Comparison of ENCODE assay signal across 1 cellular context in genomic region chr5:176625512-176625911, GRCh38.
TF ChIP-seq lines count a peak whose summit lies in the region.

No MANE protein-coding gene starts in this region.

TF ChIP-seq in HEK293, 187 proteins besides CTCF, POLR2A, EP300 and RAD21:
- TF ChIP-seq ZNF18 (tag by site-specific recombination; IDR thresholded peaks at IDR 0.05) = peak; percentile 66; the same call in 1 of the 2 replicates
- peak; percentile 92 for TF ChIP-seq ZNF623 (tag by site-specific recombination; IDR thresholded peaks at IDR 0.05)
- no peak for TF ChIP-seq ZSCAN5A (tag by site-specific recombination; IDR thresholded peaks at IDR 0.05)
- TF ChIP-seq ZNF133 (tag by site-specific recombination; IDR thresholded peaks at IDR 0.05) = no peak
- TF ChIP-seq ZNF24 (tag by site-specific recombination; IDR thresholded peaks at IDR 0.05) = no peak
- TF ChIP-seq GLIS2 (tag by site-specific recombination; IDR thresholded peaks at IDR 0.05) = no peak
- no peak for TF ChIP-seq ZNF549 (tag by site-specific recombination; IDR thresholded peaks at IDR 0.05)
- no peak for TF ChIP-seq ZBTB20 (tag by site-specific recombination; IDR thresholded peaks at IDR 0.05)
- TF ChIP-seq PRDM2 (tag by site-specific recombination; IDR thresholded peaks at IDR 0.05; ENCODE audit: borderline replicate concordance) = no peak
- no peak for TF ChIP-seq ZBTB48 (tag by site-specific recombination; IDR thresholded peaks at IDR 0.05)
- no peak for TF ChIP-seq ZNF266 (tag by site-specific recombination; IDR thresholded peaks at IDR 0.05; ENCODE audit: low read depth)
